ENCODE assay signal across 14 cellular contexts in the genomic region with DNA sequence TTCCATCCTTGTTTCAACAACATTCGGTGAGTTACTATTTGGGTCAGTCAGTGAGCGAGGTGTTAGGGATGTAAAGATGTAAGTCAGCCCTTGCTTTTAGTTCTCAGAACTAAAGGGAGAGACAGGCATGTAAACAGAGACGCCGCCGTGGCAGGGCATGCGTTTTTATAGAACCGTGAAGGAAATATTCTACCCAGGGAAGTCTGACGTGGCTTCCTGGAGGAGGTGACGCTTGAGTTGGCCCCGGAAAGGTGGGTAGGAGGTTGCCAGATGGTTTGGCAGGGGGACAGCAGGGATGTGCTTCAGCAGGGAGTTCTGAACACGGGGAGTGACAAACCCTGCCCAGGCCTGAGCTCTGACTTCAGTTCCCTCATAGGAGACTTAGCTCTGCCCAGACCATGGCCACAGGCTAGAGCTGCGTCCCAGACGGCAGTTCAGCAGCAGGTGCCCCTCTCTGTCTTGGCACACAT. TPM values are rescaled to one million over a fixed set of nuclear protein-coding genes. Genes with fewer than 3 reads are reported as not detected.
DNase-seq lines count a peak whose midpoint lies in the region; ATAC-seq and TF ChIP-seq lines count a peak whose summit lies in the region.
"Had no signal": no experiment of that assay in that cellular context is flagged by ENCODE, and none has a peak within 500 bp of the region (broad histone marks: within the 10 kb centered on the region; RNA-seq: fewer than 3 reads in every experiment).

No MANE protein-coding gene starts in this region.

- peaks cover 0 to 70% of the 10 kb centered on the region in 2 donors for H3K36me3 ChIP-seq in gastroesophageal sphincter
- H3K36me3 ChIP-seq in smooth muscle cell (ENCODE audit: low read depth), result no peaks in the 10 kb centered on the region
- H3K36me3 ChIP-seq: cardiac muscle cell had no signal

- H3K9me3 ChIP-seq in gastroesophageal sphincter (no peaks in the 10 kb centered on the region), smooth muscle cell (replicated peaks; ENCODE audit: low read depth) (no peaks in the 10 kb centered on the region)
- H3K9me3 ChIP-seq: mucosa of descending colon had no signal

- H3K4me2 ChIP-seq in smooth muscle cell, result no peak overlapping the region

- H3F3A ChIP-seq in smooth muscle cell (ENCODE audit: low read depth), result peaks cover 18% of the 10 kb centered on the region

- H3K4me1 ChIP-seq in gastroesophageal sphincter (peaks cover 0 to 19% (median 0%) of the 10 kb centered on the region in 3 donors), smooth muscle cell (ENCODE audit: low read depth) (no peaks in the 10 kb centered on the region)

- TF ChIP-seq EP300 in gastroesophageal sphincter (IDR thresholded peaks at IDR 0.05), result no peak

- no peaks in the 10 kb centered on the region for H4K20me1 ChIP-seq in smooth muscle cell (ENCODE audit: low read depth)

- H3K27me3 ChIP-seq in gastroesophageal sphincter (no peaks in the 10 kb centered on the region), smooth muscle cell (ENCODE audit: low read depth) (no peaks in the 10 kb centered on the region)
- H3K27me3 ChIP-seq: cardiac muscle cell had no signal

- 57 to 59% methylated on average over 7 to 9 of the region's 13 CpGs for WGBS in gastroesophageal sphincter (ENCODE audit: low coverage in 1 of 2), 2 donors
- WGBS in smooth muscle cell (ENCODE audit: low lambda C conversion rate), result 66% methylated on average over 13 of the region's 13 CpGs

- peaks cover 4% of the 10 kb centered on the region; the same call in 1 of the 2 replicates for H3K36me3 Mint-ChIP-seq in HFFc6 (ENCODE audit: low read depth)

- peak overlapping the region; percentile 71 for H3K4me3 Mint-ChIP-seq in HFFc6

- H3K27ac ChIP-seq in angular gyrus (ENCODE audit: low read depth, low read length) (peak overlapping the region; percentile 41), gastroesophageal sphincter (peak overlapping the region; percentile 71 to 84 (median 80)), smooth muscle cell (ENCODE audit: low read depth) (peak overlapping the region; percentile 95)
- H3K27ac ChIP-seq: cardiac muscle cell had no signal

- ATAC-seq in gastroesophageal sphincter, result peak; percentile 89
- ATAC-seq: mucosa of descending colon had no signal

- H3K9ac ChIP-seq in smooth muscle cell (ENCODE audit: low read depth), result peak overlapping the region; percentile 35

- no peaks in the 10 kb centered on the region for H3K9me3 Mint-ChIP-seq in HFFc6

- H3K79me2 ChIP-seq in smooth muscle cell (ENCODE audit: low read depth), result no peaks in the 10 kb centered on the region

- H3K27ac Mint-ChIP-seq in HFFc6, result peak overlapping the region; percentile 83

- no peak for TF ChIP-seq POLR2A in gastroesophageal sphincter (IDR thresholded peaks at IDR 0.05)

- TF ChIP-seq CTCF in HFFc6 (IDR thresholded peaks at IDR 0.05) (no peak), gastroesophageal sphincter (IDR thresholded peaks at IDR 0.05) (no peak), smooth muscle cell (IDR thresholded peaks at IDR 0.05; ENCODE audit: borderline replicate concordance, insufficient read depth, poor library complexity, severe bottlenecking) (no peak), GM13977 (IDR thresholded peaks at IDR 0.05; ENCODE audit: extremely low read depth, insufficient read depth, missing control alignments) (no peak)

- DNase-seq in HFFc6, result peak; percentile 48
- no peak for DNase-seq in smooth muscle cell (lab: John Stamatoyannopoulos, UW; ENCODE audit: unreplicated experiment)
- DNase-seq in effector CD8-positive, alpha-beta T cell (lab: John Stamatoyannopoulos, UW), result no peak
- no peak for DNase-seq in NCI-H345 treated with DMSO at 0.1 percent for 48 hours (lab: John Stamatoyannopoulos, UW; ENCODE audit: unreplicated experiment)
- DNase-seq in GM13977 (ENCODE audit: low spot score), result no peak
- DNase-seq in NCI-H146 treated with DMSO at 0.1 percent for 48 hours (lab: John Stamatoyannopoulos, UW; ENCODE audit: unreplicated experiment), result no peak
- DNase-seq: hippocampal formation; mucosa of descending colon; NCI-H1105 treated with DMSO at 0.1 percent for 48 hours; stimulated activated CD4-positive, alpha-beta T cell treated with anti-CD3 and anti-CD28 coated beads, Interleukin-12 subunit alpha, Interleukin-12 subunit beta, amount 100 ng/mL, for 4 hours; stimulated activated naive CD4-positive, alpha-beta T cell had no signal

- no peaks in the 10 kb centered on the region for H3K27me3 Mint-ChIP-seq in HFFc6 (ENCODE audit: insufficient read depth)

- H2AFZ ChIP-seq in smooth muscle cell (ENCODE audit: low read depth), result no peak overlapping the region

- in situ Hi-C loops in GM13977 (cut with MboI; ENCODE audit: low pct_unique_long_range_greater_than_20kb, low sequenced_read_pairs, unreplicated experiment), result no loop called here

- peak overlapping the region in 1 of 2 donors; percentile 6 for H3K4me3 ChIP-seq in gastroesophageal sphincter
- H3K4me3 ChIP-seq in smooth muscle cell, result no peak overlapping the region
- H3K4me3 ChIP-seq: cardiac muscle cell, mucosa of descending colon had no signal

- peaks cover 27% of the 10 kb centered on the region for H3K4me1 Mint-ChIP-seq in HFFc6 (ENCODE audit: low read depth)

RNA-seq across cellular contexts. Expression of a gene that starts 23.5 kb away (rescaled TPM):
- total RNA-seq in HFFc6 (2021; fragmentation: NEBNext Ultra II Directional; extraction: Animal tissue kit (Norgen Biotek cat#: 25700)), result 1,000 to 10,000 TPM in 5 of 6 experiments, 100 to 1,000 TPM in 1; 947 to 1,348 (median 1,137) TPM
- total RNA-seq in gastroesophageal sphincter, result 1,000 to 10,000 TPM in 3 of 4 donors, 100 to 1,000 TPM in 1; 715 to 2,331 (median 1,488) TPM
- total RNA-seq in smooth muscle cell, result 1,508 and 1,659 TPM in 2 replicates
- polyA plus RNA-seq in smooth muscle cell, result 1,292 and 1,320 TPM in 2 replicates

Comparison
In these comparisons a context has a peak if more than half of its experiments do, and no peak if none do; other contexts are left out.
1. H3K27ac ChIP-seq: peak in every context shown above with its lines; median percentile 95 in smooth muscle cell; 80 in gastroesophageal sphincter; 41 in angular gyrus.